13 cellular contexts compared by ENCODE assay signal in the genomic region with DNA sequence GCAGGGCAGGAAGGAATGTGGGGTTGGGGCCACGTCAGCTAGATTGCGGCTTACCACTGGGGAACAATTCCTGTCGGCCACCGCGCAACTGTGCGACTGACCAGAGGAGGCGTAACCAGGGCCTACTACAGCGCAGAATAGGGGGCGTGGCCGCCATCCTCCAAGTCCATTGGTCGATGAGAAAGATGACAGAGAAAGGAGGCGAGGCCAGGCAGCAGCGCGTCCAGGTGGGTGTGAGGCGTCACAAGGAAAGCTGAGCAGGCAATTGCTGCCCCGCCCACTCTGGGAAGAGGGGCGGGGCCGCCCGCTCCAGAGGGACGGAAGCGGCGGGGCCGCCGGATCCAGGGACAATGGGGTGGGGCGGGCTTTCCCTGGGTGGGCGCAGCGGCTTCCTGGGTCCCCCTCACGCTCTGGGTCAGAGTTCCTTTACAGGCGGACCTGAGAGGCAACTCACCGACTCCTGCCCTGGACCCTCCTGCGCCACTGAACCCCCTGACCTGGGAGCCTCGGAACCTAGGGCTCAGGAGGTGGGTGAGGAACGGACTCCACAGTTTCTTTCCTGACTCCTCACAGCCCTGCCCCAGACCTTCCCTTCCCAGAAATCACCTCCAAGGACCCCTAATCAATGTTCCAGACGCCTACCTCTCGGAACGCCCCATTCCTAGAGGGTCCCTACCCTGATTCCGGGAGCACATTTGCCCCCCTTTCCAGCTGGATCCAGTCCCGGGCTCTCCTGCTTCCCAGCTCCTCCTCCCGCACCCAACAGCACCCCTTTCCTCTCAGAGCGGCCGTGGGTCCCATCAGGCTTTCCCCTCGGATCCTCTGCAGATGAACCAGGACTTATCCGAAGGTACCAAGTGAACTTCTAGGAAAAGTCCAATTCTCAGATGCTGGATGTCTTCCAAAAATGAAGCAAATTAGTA.
DNase-seq lines count a peak whose midpoint lies in the region; ATAC-seq and TF ChIP-seq lines count a peak whose summit lies in the region.
"Had no signal": no experiment of that assay in that cellular context is flagged by ENCODE, and none has a peak within 500 bp of the region (broad histone marks: within the 10 kb centered on the region; RNA-seq: fewer than 3 reads in every experiment).

No MANE protein-coding gene starts in this region.

- CTCF ChIA-PET in Calu3 (lab: Charles Lee) = no interaction called here

- no peaks in the 10 kb centered on the region for H3K36me3 ChIP-seq in BE2C

- no peak overlapping the region for H3K4me3 ChIP-seq in BE2C (ENCODE audit: low read depth, low read length)
- H3K4me3 ChIP-seq: K562 had no signal

- no peaks in the 10 kb centered on the region for H3K27me3 Mint-ChIP-seq in glutamatergic neuron (ENCODE audit: unreplicated experiment)
- no peaks in the 10 kb centered on the region for H3K27me3 Mint-ChIP-seq in Calu3 (ENCODE audit: unreplicated experiment)
- H3K27me3 Mint-ChIP-seq: activated CD4-positive, alpha-beta T cell treated with anti-CD3 and anti-CD28 coated beads, Interleukin-2, amount 10 ng/mL, durations not matched to agents 24 days and 14 days had no signal

- H3K9me3 Mint-ChIP-seq in glutamatergic neuron (ENCODE audit: unreplicated experiment) (peaks cover 14% of the 10 kb centered on the region), Calu3 (ENCODE audit: low read depth, unreplicated experiment) (peaks cover 17% of the 10 kb centered on the region)

- no peaks in the 10 kb centered on the region for H3K4me1 ChIP-seq in BE2C

- H3K9me3 ChIP-seq in BE2C = no peaks in the 10 kb centered on the region

- DNase-seq in Right ventricle myocardium inferior (ENCODE audit: missing footprints) (peak; percentile 71), cardiac septum (ENCODE audit: low spot score) (no peak), iris pigment epithelial cell (ENCODE audit: low read depth) (peak; percentile 1), posterior vena cava (ENCODE audit: low spot score) (peak; percentile 90), glutamatergic neuron (no peak), BE2C (no peak), Calu3 (no peak)
- DNase-seq: activated CD4-positive, alpha-beta T cell treated with anti-CD3 and anti-CD28 coated beads, Interleukin-2, amount 10 ng/mL, durations not matched to agents 24 days and 14 days; central memory CD4-positive, alpha-beta T cell; NCI-H2029 had no signal

- TF ChIP-seq CTCF in glutamatergic neuron (IDR thresholded peaks at IDR 0.05; ENCODE audit: partially characterized antibody, unreplicated experiment) (no peak), BE2C (IDR thresholded peaks at IDR 0.05; ENCODE audit: low read depth, low read length) (no peak), Calu3 (IDR thresholded peaks at IDR 0.05; ENCODE audit: unreplicated experiment) (no peak)

- H3K36me3 Mint-ChIP-seq in glutamatergic neuron (ENCODE audit: unreplicated experiment) (peaks cover 6% of the 10 kb centered on the region), Calu3 (ENCODE audit: insufficient read depth, unreplicated experiment) (no peaks in the 10 kb centered on the region)

- no peak overlapping the region for H3K4me3 Mint-ChIP-seq in glutamatergic neuron (ENCODE audit: unreplicated experiment)
- no peak overlapping the region for H3K4me3 Mint-ChIP-seq in Calu3 (ENCODE audit: low read depth, unreplicated experiment)
- H3K4me3 Mint-ChIP-seq: activated CD4-positive, alpha-beta T cell treated with anti-CD3 and anti-CD28 coated beads, Interleukin-2, amount 10 ng/mL, durations not matched to agents 24 days and 14 days; T-helper 1 cell treated with Interleukin-12 subunit alpha and Interleukin-12 subunit beta and Interleukin-4 antibody, amounts not matched to agents 30 μg/mL and 1 μg/mL, for 36 hours had no signal

- no peaks in the 10 kb centered on the region for H3K27me3 ChIP-seq in BE2C

- intact Hi-C loops in Right ventricle myocardium inferior (cut with DNase I) (no loop called here), cardiac septum (cut with DNase I) (no loop called here), posterior vena cava (cut with DNase I) (no loop called here), Calu3 (cut with micrococcal nuclease; ENCODE audit: unreplicated experiment) (no loop called here)

- no peaks in the 10 kb centered on the region for H3K4me1 Mint-ChIP-seq in glutamatergic neuron (ENCODE audit: low read depth, unreplicated experiment)
- H3K4me1 Mint-ChIP-seq in Calu3 (ENCODE audit: low read depth, unreplicated experiment) = no peaks in the 10 kb centered on the region
- H3K4me1 Mint-ChIP-seq: activated CD4-positive, alpha-beta T cell treated with anti-CD3 and anti-CD28 coated beads, Interleukin-2, amount 10 ng/mL, durations not matched to agents 24 days and 14 days had no signal

- no TSS peak for BruUV-seq in Calu3 (replicated peaks; lab: Mats Ljungman, UMichigan)

- no peak overlapping the region for H3K27ac Mint-ChIP-seq in glutamatergic neuron (ENCODE audit: unreplicated experiment)
- no peak overlapping the region for H3K27ac Mint-ChIP-seq in Calu3 (ENCODE audit: unreplicated experiment)
- H3K27ac Mint-ChIP-seq: activated CD4-positive, alpha-beta T cell treated with anti-CD3 and anti-CD28 coated beads, Interleukin-2, amount 10 ng/mL, durations not matched to agents 24 days and 14 days; T-helper 1 cell treated with Interleukin-12 subunit alpha and Interleukin-12 subunit beta and Interleukin-4 antibody, amounts not matched to agents 30 μg/mL and 1 μg/mL, for 36 hours had no signal

- ATAC-seq in Right ventricle myocardium inferior = peak; percentile 44
- ATAC-seq in HG03280 (IDR thresholded peaks at IDR 0.05; ENCODE audit: unreplicated experiment) = no peak
- ATAC-seq: K562 had no signal

Comparison
In these comparisons a context has a peak if more than half of its experiments do, and no peak if none do; other contexts are left out.
1. DNase-seq: peak in Right ventricle myocardium inferior (single experiment), iris pigment epithelial cell (single experiment) and posterior vena cava (single experiment); none in cardiac septum (single experiment), glutamatergic neuron (single experiment), BE2C (single experiment) and Calu3 (single experiment).